ENCODE assay signal across 8 cellular contexts in genomic region chrX:56233100-56233499, GRCh38. TPM values are rescaled to one million over a fixed set of nuclear protein-coding genes. Genes with fewer than 3 reads are reported as not detected.
DNase-seq lines count a peak whose midpoint lies in the region; ATAC-seq and TF ChIP-seq lines count a peak whose summit lies in the region.

No MANE protein-coding gene starts in this region.

- peaks cover 5% of the 10 kb centered on the region for H3K79me2 ChIP-seq in trophoblast cell (ENCODE audit: control insufficient read depth, insufficient read depth, low read length, poor library complexity)

- H3K27ac Mint-ChIP-seq in T-cell: no peak overlapping the region

- H3K23ac ChIP-seq in trophoblast cell (ENCODE audit: low read length): no peak overlapping the region

- H3K18ac ChIP-seq in trophoblast cell (ENCODE audit: low read length): peak overlapping the region; percentile 65

- H3K9me3 ChIP-seq in trophoblast cell (ENCODE audit: insufficient read depth, low read depth, low read length) (no peaks in the 10 kb centered on the region), HAP-1 (no peaks in the 10 kb centered on the region)

- WGBS in trophoblast cell (ENCODE audit: extremely low coverage, insufficient coverage, insufficient read length): no CpG with 5 or more reads among the region's 17 CpGs

- peak overlapping the region; percentile 76 to 83 (median 79) for H3K4me3 Mint-ChIP-seq in T-cell

- POLR2A ChIA-PET in T-cell (lab: Charles Lee): interaction anchor here (0.6 kb wide), 2 partner anchors 167 to 326 kb away, joined by 3 to 4 read pairs; no protein-coding TSS in a partner anchor

- H3K36me3 ChIP-seq in GM06990 (ENCODE audit: control insufficient read depth, insufficient read depth, low read length) (no peaks in the 10 kb centered on the region), trophoblast cell (ENCODE audit: control insufficient read depth in 1 of 2, insufficient read depth in 2 of 2, low read length in 2 of 2) (no peaks in the 10 kb centered on the region), HAP-1 (replicated peaks) (no peaks in the 10 kb centered on the region)

- H2AFZ ChIP-seq in trophoblast cell (ENCODE audit: insufficient read depth, low read length, poor library complexity): no peak overlapping the region

- in situ Hi-C loops in HAP-1 (cut with MboI; ENCODE audit: low sequenced_read_pairs): no loop called here

- CTCF ChIA-PET in T-cell (lab: Charles Lee): interaction anchor here (0.6 to 1.4 kb wide), 2 partner anchors 16 to 314 kb away, joined by 3 to 4 read pairs; no protein-coding TSS in a partner anchor

- no peak overlapping the region for H3K27ac ChIP-seq in foreskin keratinocyte
- H3K27ac ChIP-seq in trophoblast cell (ENCODE audit: low read depth, low read length): peak overlapping the region; percentile 46

- peak overlapping the region; percentile 66 for H3K14ac ChIP-seq in trophoblast cell (ENCODE audit: low read length)

- peak overlapping the region; percentile 73 for H4K8ac ChIP-seq in trophoblast cell (ENCODE audit: low read depth, low read length)

- H3K27me3 ChIP-seq in GM06990 (replicated peaks; ENCODE audit: control insufficient read depth, insufficient read depth, low read length): no peaks in the 10 kb centered on the region
- no peaks in the 10 kb centered on the region for H3K27me3 ChIP-seq in foreskin keratinocyte
- no peaks in the 10 kb centered on the region for H3K27me3 ChIP-seq in trophoblast cell (ENCODE audit: insufficient read depth, low read length)
- no peaks in the 10 kb centered on the region for H3K27me3 ChIP-seq in HAP-1 (ENCODE audit: low read depth)

- H3K36me3 Mint-ChIP-seq in T-cell: no peaks in the 10 kb centered on the region

- ATAC-seq in T-cell (replicated peaks in 1 of 4): no peak
- peak; percentile 47 for ATAC-seq in foreskin keratinocyte
- ATAC-seq in GM18867 (IDR thresholded peaks at IDR 0.05; ENCODE audit: unreplicated experiment): no peak

- no peaks in the 10 kb centered on the region for H3K9me3 Mint-ChIP-seq in T-cell

- TF ChIP-seq CTCF in GM06990 (IDR thresholded peaks at IDR 0.05; ENCODE audit: insufficient read depth, low read length, poor library complexity, severe bottlenecking): no peak
- TF ChIP-seq CTCF in foreskin keratinocyte (conservative IDR thresholded peaks at IDR 0.05): no peak

- H2AK5ac ChIP-seq in trophoblast cell (ENCODE audit: low read length): no peak overlapping the region

- no peak for DNase-seq in GM06990 (ENCODE audit: extremely low read depth, insufficient read length)
- no peak for DNase-seq in T-cell
- peak in 1 of 2 donors; percentile 0 for DNase-seq in foreskin keratinocyte
- peak in 1 of 2 donors; percentile 32 for DNase-seq in trophoblast cell
- no peak for DNase-seq in SHP77 (lab: John Stamatoyannopoulos, UW)
- DNase-seq in COR-L47 (lab: John Stamatoyannopoulos, UW): no peak
- no peak for DNase-seq in HAP-1 (ENCODE audit: low spot score in 2 of 2)

- H2BK5ac ChIP-seq in trophoblast cell (ENCODE audit: low read depth, low read length, poor library complexity): peak overlapping the region; percentile 59

- H3K4me1 Mint-ChIP-seq in T-cell: peaks cover 14 to 25% (median 25%) of the 10 kb centered on the region in 3 donors

- peak overlapping the region; percentile 72 for H2BK120ac ChIP-seq in trophoblast cell (ENCODE audit: insufficient read depth, low read length, poor library complexity)

- peak overlapping the region; percentile 56 for H3K4me3 ChIP-seq in GM06990 (replicated peaks; ENCODE audit: low read depth, low read length)
- peak overlapping the region; percentile 80 for H3K4me3 ChIP-seq in trophoblast cell (ENCODE audit: low read depth, low read length)
- no peak overlapping the region for H3K4me3 ChIP-seq in HAP-1

- peak overlapping the region; percentile 96 for H3K4ac ChIP-seq in trophoblast cell (ENCODE audit: low read depth, low read length)

- H3K27me3 Mint-ChIP-seq in T-cell: peaks cover 0 to 18% of the 10 kb centered on the region in 2 donors

- no peak overlapping the region for H4K12ac ChIP-seq in trophoblast cell (ENCODE audit: low read depth, low read length)

- H2BK12ac ChIP-seq in trophoblast cell (ENCODE audit: low read length): no peak overlapping the region

- peak overlapping the region; percentile 82 for H3K9ac ChIP-seq in trophoblast cell (ENCODE audit: low read length)

- peak overlapping the region; percentile 66 for H4K91ac ChIP-seq in trophoblast cell (ENCODE audit: low read depth, low read length)

- peaks cover 10% of the 10 kb centered on the region for H3K79me1 ChIP-seq in trophoblast cell (ENCODE audit: low read length)

- H3K4me2 ChIP-seq in trophoblast cell (ENCODE audit: low read length): peak overlapping the region; percentile 89

- H3K4me1 ChIP-seq in foreskin keratinocyte (no peaks in the 10 kb centered on the region), trophoblast cell (ENCODE audit: control insufficient read depth in 1 of 2, insufficient read depth in 2 of 2, low read length in 2 of 2) (peaks cover 0 to 3% of the 10 kb centered on the region in 2 experiments), HAP-1 (no peaks in the 10 kb centered on the region)

RNA-seq across cellular contexts. Expression of gene KLF8, which starts 0.9 kb away (rescaled TPM):
- total RNA-seq in T-cell: 1 to 10 TPM; 4.2 to 6.4 (median 4.3) TPM
- total RNA-seq in foreskin keratinocyte: 4.7 and 5.7 TPM in 2 replicates
- polyA plus RNA-seq in foreskin keratinocyte: 1.8 and 1.9 TPM in 2 replicates
- 23.8 and 24.1 TPM in 2 replicates for polyA plus RNA-seq in trophoblast cell (2013)
